Comparison of ENCODE assay signal across 1 cellular context in genomic region chr15:82045179-82045891, GRCh38.
A peak's percentile ranks its signal among the peaks of the same experiment; 100 is the strongest.
TF ChIP-seq lines count a peak whose summit lies in the region.

No MANE protein-coding gene starts in this region.

TF ChIP-seq in K562, 482 proteins besides CTCF, POLR2A, EP300 and RAD21 (continued from another document and continues in another):
- TF ChIP-seq RREB1 (CRISPR knock-in tag; IDR thresholded peaks at IDR 0.05) (no peak), SRSF1 (IDR thresholded peaks at IDR 0.05; ENCODE audit: low read depth, low read length) (no peak), KLF1 (tag; IDR thresholded peaks at IDR 0.05) (no peak), ZNF311 (CRISPR knock-in tag; IDR thresholded peaks at IDR 0.05) (no peak), MGA (IDR thresholded peaks at IDR 0.05) (peak; percentile 72), MYC (IDR thresholded peaks at IDR 0.05; ENCODE audit: low read depth, low read length) (peak; percentile 15; the same call in 1 of the 2 replicates), MYC (CRISPR knock-in tag; IDR thresholded peaks at IDR 0.05; ENCODE audit: borderline replicate concordance, low read depth) (no peak), HNRNPH1 (optimal IDR thresholded peaks at IDR 0.05; ENCODE audit: low read depth, low read length) (no peak), MECOM (CRISPR knock-in tag; IDR thresholded peaks at IDR 0.05) (no peak), POLR2AphosphoS5 (IDR thresholded peaks at IDR 0.05; ENCODE audit: control insufficient read depth, insufficient read depth, low read depth, low read length) (no peak), HCFC1 (IDR thresholded peaks at IDR 0.05; ENCODE audit: low read depth, low read length) (no peak), SP2 (IDR thresholded peaks at IDR 0.05; ENCODE audit: extremely low read depth, low read depth, low read length, poor library complexity, severe bottlenecking) (no peak), CHD4 (IDR thresholded peaks at IDR 0.05; ENCODE audit: insufficient read depth, insufficient replicate concordance, low read depth, low read length, poor library complexity, severe bottlenecking) (no peak), ZBTB9 (CRISPR knock-in tag; IDR thresholded peaks at IDR 0.05) (no peak), TFE3 (CRISPR knock-in tag; IDR thresholded peaks at IDR 0.05) (no peak), MAZ (CRISPR knock-in tag; conservative IDR thresholded peaks at IDR 0.05 in 1 of 2, IDR thresholded peaks at IDR 0.05 in 1 of 2) (peak in 1 of 2 experiments; percentile 57; a peak in 2 of 4 replicates), ELF1 (tag; IDR thresholded peaks at IDR 0.05) (no peak), HMG20B (CRISPR knock-in tag; IDR thresholded peaks at IDR 0.05) (no peak), NEUROD1 (IDR thresholded peaks at IDR 0.05; ENCODE audit: borderline replicate concordance, low read depth, low read length, partially characterized antibody) (no peak), KDM4B (IDR thresholded peaks at IDR 0.05; ENCODE audit: borderline replicate concordance in 2 of 2, low read depth in 1 of 2) (no peak), SUPT5H (IDR thresholded peaks at IDR 0.05) (no peak), ZNF140 (CRISPR knock-in tag; IDR thresholded peaks at IDR 0.05) (no peak), ZKSCAN3 (CRISPR knock-in tag; IDR thresholded peaks at IDR 0.05) (no peak), TCF15 (CRISPR knock-in tag; IDR thresholded peaks at IDR 0.05) (no peak), CREB3 (tag; conservative IDR thresholded peaks at IDR 0.05; ENCODE audit: low read depth) (no peak), RCOR1 (IDR thresholded peaks at IDR 0.05; ENCODE audit: borderline replicate concordance in 1 of 2, low read depth in 2 of 2, low read length in 2 of 2) (no peak), ARID3B (CRISPR knock-in tag; IDR thresholded peaks at IDR 0.05; ENCODE audit: borderline replicate concordance) (no peak), RBM22 (IDR thresholded peaks at IDR 0.05; ENCODE audit: low read depth, low read length, poor library complexity, severe bottlenecking) (no peak), MTF1 (CRISPR knock-in tag; IDR thresholded peaks at IDR 0.05; ENCODE audit: borderline replicate concordance) (no peak), MED1 (CRISPR knock-in tag; IDR thresholded peaks at IDR 0.05; ENCODE audit: borderline replicate concordance) (no peak), DNMT1 (IDR thresholded peaks at IDR 0.05) (no peak)
